In genomic region chr7:139362981-139363380, GRCh38 we compare ENCODE assay signal across 12 cellular contexts. TPM values are rescaled to one million over a fixed set of nuclear protein-coding genes. Genes with fewer than 3 reads are reported as not detected.
DNase-seq lines count a peak whose midpoint lies in the region; ATAC-seq and TF ChIP-seq lines count a peak whose summit lies in the region.
"Had no signal": no experiment of that assay in that cellular context is flagged by ENCODE, and none has a peak within 500 bp of the region (broad histone marks: within the 10 kb centered on the region; RNA-seq: fewer than 3 reads in every experiment).

No MANE protein-coding gene starts in this region.

- no peaks in the 10 kb centered on the region for H3K27me3 Mint-ChIP-seq in MCF 10A (ENCODE audit: insufficient read depth, unreplicated experiment)
- H3K27me3 Mint-ChIP-seq in neural crest cell (ENCODE audit: low read depth) = no peaks in the 10 kb centered on the region

- peak overlapping the region in 1 of 2 experiments; percentile 68; a peak in 1 of 4 replicates for H3K4me3 ChIP-seq in DND-41 (ENCODE audit: low read depth in 1 of 2, low read length in 2 of 2)
- H3K4me3 ChIP-seq in MM.1S (ENCODE audit: low read length) = no peak overlapping the region
- H3K4me3 ChIP-seq in body of pancreas = no peak overlapping the region
- H3K4me3 ChIP-seq: gastroesophageal sphincter, lower lobe of right lung had no signal

- H3K4me1 ChIP-seq in DND-41 (ENCODE audit: insufficient read depth, low read length) = peaks cover 51% of the 10 kb centered on the region
- peaks cover 16% of the 10 kb centered on the region; the same call in 1 of the 2 replicates for H3K4me1 ChIP-seq in MM.1S (ENCODE audit: low read length)
- H3K4me1 ChIP-seq in body of pancreas = peaks cover 46% of the 10 kb centered on the region

- peaks cover 52% of the 10 kb centered on the region for H3K36me3 ChIP-seq in DND-41 (ENCODE audit: insufficient read depth, low read length)
- H3K36me3 ChIP-seq in MM.1S (replicated peaks; ENCODE audit: insufficient read depth, low read length) = peaks cover 10% of the 10 kb centered on the region; the same call in 1 of the 2 replicates
- H3K36me3 ChIP-seq in body of pancreas (replicated peaks in 1 of 2; ENCODE audit: insufficient read depth in 1 of 2, low read depth in 2 of 2) = no peaks in the 10 kb centered on the region

- peaks cover 24% of the 10 kb centered on the region for H3F3A ChIP-seq in MM.1S (ENCODE audit: insufficient read depth, low read length)

- ATAC-seq in DND-41 (ENCODE audit: insufficient read depth, low read depth) = no peak
- ATAC-seq in body of pancreas = no peak
- no peak for ATAC-seq in HG03280 (IDR thresholded peaks at IDR 0.05; ENCODE audit: unreplicated experiment)
- ATAC-seq: gastroesophageal sphincter, lower lobe of right lung, sciatic nerve had no signal

- no peaks in the 10 kb centered on the region for H3K9me2 ChIP-seq in MM.1S (replicated peaks; ENCODE audit: insufficient read depth, low read length)

- no peak for TF ChIP-seq POLR2A in body of pancreas (IDR thresholded peaks at IDR 0.05)

- H3K79me2 ChIP-seq in DND-41 (ENCODE audit: insufficient read depth, low read length) = peaks cover 96% of the 10 kb centered on the region
- peaks cover 85% of the 10 kb centered on the region for H3K79me2 ChIP-seq in MM.1S (ENCODE audit: low read length)

- H4K20me1 ChIP-seq in DND-41 (ENCODE audit: insufficient read depth, low read length) = peaks cover 70% of the 10 kb centered on the region
- peaks cover 68% of the 10 kb centered on the region for H4K20me1 ChIP-seq in MM.1S (ENCODE audit: insufficient read depth, low read length)

- H3K4me1 Mint-ChIP-seq in MCF 10A (ENCODE audit: insufficient read depth, unreplicated experiment) (peaks cover 24% of the 10 kb centered on the region), neural crest cell (peaks cover 47% of the 10 kb centered on the region)

- H3K27ac ChIP-seq in DND-41 (ENCODE audit: low read length) (no peak overlapping the region), MM.1S (ENCODE audit: low read length) (no peak overlapping the region), body of pancreas (no peak overlapping the region)
- H3K27ac ChIP-seq: gastroesophageal sphincter, lower lobe of right lung, SK-N-MC had no signal

- intact Hi-C loops in MCF 10A (cut with micrococcal nuclease) (no loop called here), body of pancreas (cut with DNase I) (no loop called here), posterior vena cava (cut with DNase I) (no loop called here)

- H3K36me3 Mint-ChIP-seq in MCF 10A (ENCODE audit: insufficient read depth, unreplicated experiment) = peaks cover 54% of the 10 kb centered on the region
- H3K36me3 Mint-ChIP-seq in neural crest cell (ENCODE audit: low read depth) = peaks cover 5% of the 10 kb centered on the region

- no peaks in the 10 kb centered on the region for H3K9me3 ChIP-seq in DND-41 (ENCODE audit: insufficient read depth, low read length, severe bottlenecking)
- no peaks in the 10 kb centered on the region for H3K9me3 ChIP-seq in MM.1S (replicated peaks; ENCODE audit: insufficient read depth, low read length)
- no peaks in the 10 kb centered on the region for H3K9me3 ChIP-seq in body of pancreas
- H3K9me3 ChIP-seq: gastroesophageal sphincter, lower lobe of right lung had no signal

- POLR2A ChIA-PET in MCF 10A (lab: Yijun Ruan, JAX) = interaction anchor here (0.8 to 3.5 kb wide), 5 partner anchors 12 to 133 kb away, joined by 3 to 27 read pairs (median 3); no protein-coding TSS in a partner anchor

- DNase-seq in DND-41 = no peak
- DNase-seq in MM.1S = no peak
- DNase-seq in MCF 10A (ENCODE audit: unreplicated experiment) = no peak
- DNase-seq in neural crest cell (ENCODE audit: low read depth, low spot score) = no peak
- DNase-seq in body of pancreas = no peak
- DNase-seq in NCI-H1092 treated with DMSO at 0.1 percent for 48 hours (lab: John Stamatoyannopoulos, UW) = no peak
- DNase-seq in posterior vena cava (ENCODE audit: low spot score) = no peak
- DNase-seq: lower lobe of right lung had no signal

- no peak for TF ChIP-seq CTCF in DND-41 (IDR thresholded peaks at IDR 0.05; ENCODE audit: borderline replicate concordance, extremely low read depth, low read length, poor library complexity, severe bottlenecking)
- TF ChIP-seq CTCF in MM.1S (IDR thresholded peaks at IDR 0.05; ENCODE audit: low read length) = no peak
- TF ChIP-seq CTCF in MCF 10A (IDR thresholded peaks at IDR 0.05; ENCODE audit: unreplicated experiment) = no peak
- TF ChIP-seq CTCF in neural crest cell (conservative IDR thresholded peaks at IDR 0.05) = no peak
- TF ChIP-seq CTCF in body of pancreas (IDR thresholded peaks at IDR 0.05) = no peak

- H3K27me3 ChIP-seq in DND-41 (ENCODE audit: insufficient read depth, low read length, poor library complexity) (no peaks in the 10 kb centered on the region), MM.1S (replicated peaks; ENCODE audit: insufficient read depth, low read length) (no peaks in the 10 kb centered on the region), body of pancreas (no peaks in the 10 kb centered on the region)
- H3K27me3 ChIP-seq: gastroesophageal sphincter had no signal

- no peak overlapping the region for H2AFZ ChIP-seq in DND-41 (ENCODE audit: low read depth, low read length)
- no peak overlapping the region for H2AFZ ChIP-seq in MM.1S (ENCODE audit: low read length)

- H3K4me3 Mint-ChIP-seq in MCF 10A (ENCODE audit: unreplicated experiment) = peak overlapping the region; percentile 99
- peak overlapping the region; percentile 86 for H3K4me3 Mint-ChIP-seq in neural crest cell

- H3K9ac ChIP-seq in DND-41 (ENCODE audit: low read depth, low read length) (peak overlapping the region; percentile 27), MM.1S (ENCODE audit: low read length) (no peak overlapping the region)

- CTCF ChIA-PET in MCF 10A (lab: Yijun Ruan, JAX) = interaction anchor here (0.6 kb wide), 2 partner anchors 270 to 1460 kb away, joined by 4 to 5 read pairs; no protein-coding TSS in a partner anchor

- no peaks in the 10 kb centered on the region for H3K9me3 Mint-ChIP-seq in MCF 10A (ENCODE audit: unreplicated experiment)
- H3K9me3 Mint-ChIP-seq in neural crest cell = no peaks in the 10 kb centered on the region

- WGBS in body of pancreas, 2 donors = 86 to 88% methylated on average over 6 of the region's 6 CpGs

- no TSS peak for BruUV-seq in MCF 10A (replicated peaks; lab: Mats Ljungman, UMichigan)

- H3K4me2 ChIP-seq in DND-41 (ENCODE audit: insufficient read depth, low read length) (peak overlapping the region; percentile 84), MM.1S (ENCODE audit: low read depth, low read length) (peak overlapping the region; percentile 10; the same call in 1 of the 2 replicates)

- H3K27ac Mint-ChIP-seq in MCF 10A (ENCODE audit: low read depth, unreplicated experiment) (peak overlapping the region; percentile 96), neural crest cell (ENCODE audit: unreplicated experiment) (peak overlapping the region; percentile 57)

RNA-seq across cellular contexts. Expression of gene LUC7L2, which starts 3.3 kb away (rescaled TPM):
- total RNA-seq in MCF 10A (2022) = 138 and 145 TPM in 2 replicates
- 102 and 107 TPM in 2 replicates for total RNA-seq in neural crest cell
- total RNA-seq in body of pancreas = 10 to 100 TPM; 50.1 to 64.6 TPM
- total RNA-seq in posterior vena cava = 10 to 100 TPM; 74.9 to 77.5 TPM

RNA-seq across cellular contexts. Expression of gene FMC1, which starts 21.8 kb away (rescaled TPM):
- total RNA-seq in MCF 10A (2022) = 11.8 and 11.9 TPM in 2 replicates
- 18.3 and 24.8 TPM in 2 replicates for total RNA-seq in neural crest cell
- 10 to 100 TPM in 1 of 2 donors, 1 to 10 TPM in 1; 6.0 to 43.8 TPM for total RNA-seq in body of pancreas
- total RNA-seq in posterior vena cava = 10 to 100 TPM in 1 of 2 donors, 1 to 10 TPM in 1; 7.9 to 12.8 TPM
